In genomic region chr3:128309026-128309425, GRCh38 we compare ENCODE assay signal across 14 cellular contexts.
A peak's percentile ranks its signal among the peaks of the same experiment; 100 is the strongest.
DNase-seq lines count a peak whose midpoint lies in the region; ATAC-seq and TF ChIP-seq lines count a peak whose summit lies in the region.
"Had no signal": no experiment of that assay in that cellular context is flagged by ENCODE, and none has a peak within 500 bp of the region (broad histone marks: within the 10 kb centered on the region; RNA-seq: fewer than 3 reads in every experiment).

No MANE protein-coding gene starts in this region.

- H3K9me3 ChIP-seq in SJCRH30 (replicated peaks) (no peaks in the 10 kb centered on the region), right atrium auricular region (no peaks in the 10 kb centered on the region)
- H3K9me3 ChIP-seq: Peyer's patch, thyroid gland had no signal

- H3K4me1 ChIP-seq in SJCRH30: no peaks in the 10 kb centered on the region; the same call in 1 of the 2 replicates
- peaks cover 0 to 45% of the 10 kb centered on the region in 2 donors for H3K4me1 ChIP-seq in right atrium auricular region
- H3K4me1 ChIP-seq: Peyer's patch had no signal

- TF ChIP-seq CTCF in right atrium auricular region (IDR thresholded peaks at IDR 0.05): no peak

- H3K27ac ChIP-seq in SJCRH30 (no peak overlapping the region), right atrium auricular region (peak overlapping the region; percentile 51 to 72), caudate nucleus (ENCODE audit: low read depth, low read length) (no peak overlapping the region)
- H3K27ac ChIP-seq: hepatocyte, Peyer's patch, thyroid gland had no signal

- ATAC-seq in HG03108 (IDR thresholded peaks at IDR 0.05; ENCODE audit: unreplicated experiment): no peak
- ATAC-seq: left lobe of liver had no signal

- DNase-seq in DMS53 treated with DMSO at 0.1 percent for 48 hours (lab: John Stamatoyannopoulos, UW; ENCODE audit: unreplicated experiment): peak; percentile 72
- DNase-seq in NCI-H2029 treated with DMSO at 0.1 percent for 48 hours (lab: John Stamatoyannopoulos, UW): peak; percentile 90
- DNase-seq in SJCRH30: peak; percentile 44 to 60
- DNase-seq in right atrium auricular region (ENCODE audit: low spot score): peak; percentile 62
- DNase-seq in T-helper 2 cell: no peak
- DNase-seq in putamen (ENCODE audit: low spot score): no peak
- DNase-seq in caudate nucleus (lab: John Stamatoyannopoulos, UW): no peak
- DNase-seq: dermis blood vessel endothelial cell, NCI-H226, thyroid gland had no signal

- H3K27me3 ChIP-seq in SJCRH30 (no peaks in the 10 kb centered on the region), right atrium auricular region (no peaks in the 10 kb centered on the region)
- H3K27me3 ChIP-seq: hepatocyte, Peyer's patch, thyroid gland had no signal

- H3K36me3 ChIP-seq in SJCRH30 (no peaks in the 10 kb centered on the region), right atrium auricular region (peaks cover 4% of the 10 kb centered on the region)
- H3K36me3 ChIP-seq: Peyer's patch, thyroid gland had no signal

- H3K4me3 ChIP-seq in SJCRH30: no peak overlapping the region
- no peak overlapping the region for H3K4me3 ChIP-seq in right atrium auricular region
- H3K4me3 ChIP-seq: hepatocyte, Peyer's patch, thyroid gland had no signal

Comparison
In these comparisons a context has a peak if more than half of its experiments do, and no peak if none do; other contexts are left out.
1. DNase-seq: peak in DMS53 treated with DMSO at 0.1 percent for 48 hours (single experiment), NCI-H2029 treated with DMSO at 0.1 percent for 48 hours (single experiment), SJCRH30 (2 of 2) and right atrium auricular region (single experiment); none in T-helper 2 cell (0 of 5), putamen (single experiment) and caudate nucleus (0 of 61).
2. H3K27ac ChIP-seq: peak in right atrium auricular region (2 of 2); none in SJCRH30 (single experiment) and caudate nucleus (single experiment).